ENCODE assay signal across 8 cellular contexts in the genomic region with DNA sequence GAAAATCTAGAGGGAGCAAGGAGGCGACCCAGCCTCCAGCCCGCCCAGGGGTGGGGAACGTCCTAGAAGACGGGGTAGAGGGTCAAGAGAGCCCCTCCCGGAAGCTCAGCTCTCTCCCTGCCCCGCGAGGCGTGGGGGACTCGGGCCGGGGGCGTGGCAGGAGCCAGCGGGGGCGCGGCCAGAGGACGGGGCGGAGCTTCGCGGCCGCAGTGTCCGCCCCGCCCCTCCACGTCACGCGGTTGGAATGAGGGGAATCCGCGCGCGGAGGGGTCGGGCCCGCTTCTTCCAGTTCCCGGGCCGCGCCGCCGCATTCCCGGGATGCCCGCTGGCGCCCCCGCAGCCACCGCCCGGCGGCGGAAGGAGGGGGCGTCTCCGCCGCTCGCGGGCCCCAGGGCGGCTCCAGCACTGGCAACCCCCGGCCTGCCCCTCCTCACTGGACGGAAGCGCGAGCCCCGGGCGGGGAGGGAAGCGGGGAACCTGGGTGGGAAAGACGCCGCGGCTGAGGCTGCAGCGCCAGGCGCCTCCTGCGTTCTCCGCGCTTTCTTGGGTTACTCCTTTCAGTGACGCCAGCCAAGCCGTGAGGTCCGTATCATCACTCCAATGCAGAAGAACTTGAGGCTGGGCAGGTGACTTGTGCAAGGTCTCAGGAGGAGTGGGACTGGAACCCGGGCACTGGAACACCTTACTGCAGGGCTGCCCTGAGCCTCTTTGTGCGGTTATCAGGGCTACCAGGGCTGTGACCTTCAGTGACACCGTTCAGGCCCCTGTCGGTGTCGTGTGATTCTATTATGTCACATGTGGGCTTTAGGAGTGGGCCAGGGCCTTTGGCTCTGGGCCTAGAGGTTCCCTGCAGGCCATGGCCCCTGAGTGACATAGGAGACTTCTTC. TPM values are rescaled to one million over a fixed set of nuclear protein-coding genes. Genes with fewer than 3 reads are reported as not detected.
DNase-seq lines count a peak whose midpoint lies in the region; ATAC-seq, FAIRE-seq and TF ChIP-seq lines count a peak whose summit lies in the region.

No MANE protein-coding gene starts in this region.

- CTCF ChIA-PET in GM12878 (lab: Yijun Ruan, JAX): interaction anchor here (0.6 to 1.6 kb wide), 6 partner anchors 23 to 786 kb away, joined by 3 to 7 read pairs (median 4); no protein-coding TSS in a partner anchor

- 0 out of 2 replicates have a peak, but pooled peaks cover 3% of the 10 kb centered on the region for H3K36me3 ChIP-seq in HUES48 (ENCODE audit: control insufficient read depth, insufficient read depth, low read length)
- no peaks in the 10 kb centered on the region; a peak in 2 of 4 replicates for H3K36me3 ChIP-seq in GM12878 (ENCODE audit: control insufficient read depth in 2 of 2, insufficient read depth in 2 of 2, low read length in 1 of 2)
- H3K36me3 ChIP-seq in hepatocyte (replicated peaks; ENCODE audit: insufficient read depth, low read depth): no peaks in the 10 kb centered on the region
- H3K36me3 ChIP-seq in vagina: peaks cover 0 to 10% of the 10 kb centered on the region in 2 donors

- DNase-seq in T-helper 22 cell (ENCODE audit: low read depth): peak; percentile 69
- DNase-seq in GM12878 (ENCODE audit: low read depth, low spot score): no peak
- DNase-seq in hepatocyte (ENCODE audit: low spot score): peak; percentile 97
- DNase-seq in pulmonary artery endothelial cell (ENCODE audit: low read depth, low spot score): peak; percentile 52
- no peak for DNase-seq in vagina (ENCODE audit: extremely low spot score in 2 of 2)
- no peak for DNase-seq in DMS79 (lab: John Stamatoyannopoulos, UW)

- no peak overlapping the region for H3K9ac ChIP-seq in HUES48 (ENCODE audit: low read depth, low read length)
- H3K9ac ChIP-seq in GM12878 (ENCODE audit: control insufficient read depth, insufficient read depth, low read length): peak overlapping the region; percentile 70

- H3K9me3 ChIP-seq in HUES48 (ENCODE audit: control insufficient read depth, insufficient read depth, low read length): no peaks in the 10 kb centered on the region
- no peaks in the 10 kb centered on the region for H3K9me3 ChIP-seq in GM12878 (replicated peaks; ENCODE audit: control insufficient read depth, insufficient read depth, low read length)
- no peaks in the 10 kb centered on the region for H3K9me3 ChIP-seq in hepatocyte (ENCODE audit: low read depth)
- H3K9me3 ChIP-seq in vagina: no peaks in the 10 kb centered on the region

- H2AFZ ChIP-seq in GM12878 (ENCODE audit: control insufficient read depth, low read depth, low read length): peak overlapping the region; percentile 58
- H2AFZ ChIP-seq in hepatocyte: peak overlapping the region; percentile 1

- SMC1A ChIA-PET in GM12878 (lab: Charles Lee; ENCODE audit: uncharacterized antibody, unreplicated experiment): interaction anchor here (1.0 to 3.9 kb wide), 3 partner anchors 28 to 127 kb away, joined by 3 to 20 read pairs (median 3); a partner anchor contains a TSS

- H3K4me1 ChIP-seq in HUES48 (ENCODE audit: control insufficient read depth, insufficient read depth, low read length): peaks cover 10% of the 10 kb centered on the region; the same call in 1 of the 2 replicates
- peaks cover 22% of the 10 kb centered on the region for H3K4me1 ChIP-seq in GM12878 (ENCODE audit: control insufficient read depth, insufficient read depth, low read length)
- peaks cover 47% of the 10 kb centered on the region for H3K4me1 ChIP-seq in hepatocyte (ENCODE audit: insufficient read depth)
- peaks cover 78% of the 10 kb centered on the region for H3K4me1 ChIP-seq in vagina

- no peak for TF ChIP-seq CTCF in GM12878 (IDR thresholded peaks at IDR 0.05 in 2 of 3, conservative IDR thresholded peaks at IDR 0.05 in 1 of 3; ENCODE audit: control insufficient read depth in 2 of 3, extremely low read depth in 1 of 3, insufficient read depth in 1 of 3, low read depth in 3 of 3, low read length in 3 of 3)
- TF ChIP-seq CTCF in hepatocyte (IDR thresholded peaks at IDR 0.05; ENCODE audit: poor library complexity): no peak
- no peak for TF ChIP-seq CTCF in vagina (IDR thresholded peaks at IDR 0.05)

- 4% methylated on average over 44 of the region's 72 CpGs for WGBS in GM12878 (ENCODE audit: insufficient coverage, insufficient replicate concordance, low lambda C conversion rate, missing lambda C conversion rate)
- 4% methylated on average over 46 of the region's 72 CpGs for WGBS in hepatocyte (ENCODE audit: low lambda C conversion rate, missing lambda C conversion rate)

- H3K79me2 ChIP-seq in GM12878 (ENCODE audit: control insufficient read depth, insufficient read depth, low read length): peaks cover 12% of the 10 kb centered on the region
- peaks cover 48% of the 10 kb centered on the region for H3K79me2 ChIP-seq in hepatocyte

- ATAC-seq in GM18505 (IDR thresholded peaks at IDR 0.05; ENCODE audit: unreplicated experiment) (no peak), GM12878 (peak; percentile 53)

- no peak for TF ChIP-seq RAD21 in GM12878 (IDR thresholded peaks at IDR 0.05; ENCODE audit: insufficient read depth, low read depth, low read length)

- POLR2A ChIA-PET in GM12878 (lab: Charles Lee): interaction anchor here (0.6 to 1.5 kb wide), 6 partner anchors 10 to 146 kb away, joined by 3 to 8 read pairs (median 3); a partner anchor contains a TSS

- peak overlapping the region; percentile 68 for H3K27ac ChIP-seq in HUES48 (ENCODE audit: low read depth, low read length)
- H3K27ac ChIP-seq in GM12878 (ENCODE audit: control insufficient read depth, insufficient read depth): peak overlapping the region; percentile 84
- peak overlapping the region; percentile 99 for H3K27ac ChIP-seq in hepatocyte
- peak overlapping the region; percentile 98 for H3K27ac ChIP-seq in vagina

- RAD21 ChIA-PET in GM12878 (lab: Charles Lee; ENCODE audit: unreplicated experiment): interaction anchor here (0.9 to 2.5 kb wide), 7 partner anchors 25 to 141 kb away, joined by 3 to 11 read pairs (median 4); a partner anchor contains a TSS

- H3K4me3 ChIP-seq in HUES48 (ENCODE audit: low read depth, low read length) (peak overlapping the region; percentile 69), GM12878 (peak overlapping the region; percentile 68), hepatocyte (peak overlapping the region; percentile 31), vagina (peak overlapping the region; percentile 70 to 96)

- intact Hi-C loops in GM12878 (cut with micrococcal nuclease; ENCODE audit: unreplicated experiment): loop anchor here (2.0 kb wide), 1 partner anchor 31 kb away; a partner anchor contains a TSS
- intact Hi-C loops in vagina (cut with DNase I): loop anchor here (1.0 kb wide), 1 partner anchor 32 kb away; a partner anchor contains a TSS

- no TSS peak for BruUV-seq in GM12878 (replicated peaks; lab: Mats Ljungman, UMichigan)

- peak; percentile 49 for FAIRE-seq in GM12878 (lab: Jason Lieb, UNC)

- TF ChIP-seq EP300 in GM12878 (IDR thresholded peaks at IDR 0.05; ENCODE audit: borderline replicate concordance in 1 of 2, control insufficient read depth in 1 of 2, low read depth in 2 of 2, low read length in 2 of 2): no peak

- peak; percentile 50 for TF ChIP-seq POLR2A in GM18505 (IDR thresholded peaks at IDR 0.05; ENCODE audit: borderline replicate concordance, extremely low read depth, insufficient read depth, insufficient read length)
- no peak for TF ChIP-seq POLR2A in GM12878 (IDR thresholded peaks at IDR 0.05; ENCODE audit: low read depth, low read length)
- peak in 1 of 2 donors; percentile 53 for TF ChIP-seq POLR2A in vagina (IDR thresholded peaks at IDR 0.05)

- H3K4me2 ChIP-seq in GM12878 (ENCODE audit: control insufficient read depth, insufficient read depth): peak overlapping the region; percentile 83
- peak overlapping the region; percentile 99 for H3K4me2 ChIP-seq in hepatocyte

- H3K27me3 ChIP-seq in HUES48 (ENCODE audit: control insufficient read depth, insufficient read depth, low read length): peaks cover 4% of the 10 kb centered on the region
- H3K27me3 ChIP-seq in GM12878 (replicated peaks in 1 of 2; ENCODE audit: control insufficient read depth in 2 of 2, insufficient read depth in 2 of 2, low read length in 1 of 2): no peaks in the 10 kb centered on the region
- H3K27me3 ChIP-seq in hepatocyte: no peaks in the 10 kb centered on the region
- no peaks in the 10 kb centered on the region for H3K27me3 ChIP-seq in vagina

- in situ Hi-C loops in GM12878 (cut with MboI): no loop called here

- H3K9me2 ChIP-seq in hepatocyte (replicated peaks; ENCODE audit: insufficient read depth): no peaks in the 10 kb centered on the region

- H4K20me1 ChIP-seq in GM12878 (ENCODE audit: control insufficient read depth, insufficient read depth) (no peaks in the 10 kb centered on the region), hepatocyte (ENCODE audit: insufficient read depth, poor library complexity, severe bottlenecking) (no peaks in the 10 kb centered on the region)

RNA-seq across cellular contexts. Expression of a gene that starts 4.3 kb away (rescaled TPM):
- 95.5 and 115 TPM in 2 replicates for total RNA-seq in GM12878 (2013; cell fraction: nucleolus; rRNA removed)
- total RNA-seq in GM12878 (2014; rRNA removed) (32.4 and 40.4 TPM in 2 replicates), GM12878 (2014; rRNA removed; fragmentation: Illumina TruSeq; extraction: Trizol) (23.7 and 26.1 TPM in 2 replicates), GM12878 (2021) (92.0 and 93.4 TPM in 2 replicates), hepatocyte (74.4 and 76.8 TPM in 2 replicates), pulmonary artery endothelial cell (211 and 252 TPM in 2 replicates), vagina (118 TPM)
- 59.3 TPM for polyA plus RNA-seq in GM12878 (2011; ENCODE audit: low read depth)
- polyA plus RNA-seq in GM12878 (2011; rRNA removed) (26.0 and 54.0 TPM in 2 replicates), GM12878 (2014; fragmentation: Illumina TruSeq; extraction: Trizol) (26.3 and 39.5 TPM in 2 replicates), GM12878 (2014; fragmentation: Nextera tagmentation; extraction: Ambion mirVana) (1 to 10 TPM; 1.2 to 3.6 TPM), GM12878 (2014; rRNA removed) (51.1 and 59.3 TPM in 2 replicates), GM12878 (2016; fragmentation: Nextera tagmentation; extraction: Ambion mirVana) (10 to 100 TPM; 32.1 to 33.6 TPM), hepatocyte (85.3 and 92.3 TPM in 2 replicates)
- polyA plus RNA-seq in GM12878 (2011; cell fraction: cytosol; rRNA removed): 42.2 and 49.6 TPM in 2 replicates
- polyA plus RNA-seq in GM12878 (2011; cell fraction: nucleus; rRNA removed): 105 and 115 TPM in 2 replicates
- 58.9 and 78.3 TPM in 2 replicates for polyA plus RNA-seq in GM12878 (2012)
- 112 and 124 TPM in 2 replicates for polyA minus RNA-seq in GM12878 (2011; rRNA and poly(A)+ RNA removed)
- polyA minus RNA-seq in GM12878 (2011; cell fraction: cytosol; rRNA and poly(A)+ RNA removed): 23.8 and 35.1 TPM in 2 replicates
- polyA minus RNA-seq in GM12878 (2011; cell fraction: nucleus; rRNA and poly(A)+ RNA removed): 52.8 and 76.2 TPM in 2 replicates

RNA-seq across cellular contexts. Expression of a gene that starts 28.2 kb away (rescaled TPM):
- total RNA-seq in GM12878 (2013; cell fraction: nucleolus; rRNA removed): 15.8 and 18.2 TPM in 2 replicates
- total RNA-seq in GM12878 (2014; rRNA removed): 28.9 and 33.9 TPM in 2 replicates
- 11.1 and 11.7 TPM in 2 replicates for total RNA-seq in GM12878 (2014; rRNA removed; fragmentation: Illumina TruSeq; extraction: Trizol)
- total RNA-seq in GM12878 (2021): 20.5 and 23.1 TPM in 2 replicates
- 20.9 TPM for polyA plus RNA-seq in GM12878 (2011; ENCODE audit: low read depth)
- 22.4 and 29.0 TPM in 2 replicates for polyA plus RNA-seq in GM12878 (2011; rRNA removed)
- 25.8 and 27.6 TPM in 2 replicates for polyA plus RNA-seq in GM12878 (2011; cell fraction: cytosol; rRNA removed)
- 37.6 and 47.7 TPM in 2 replicates for polyA plus RNA-seq in GM12878 (2011; cell fraction: nucleus; rRNA removed)
- 17.1 and 22.6 TPM in 2 replicates for polyA plus RNA-seq in GM12878 (2012)
- 16.3 and 16.4 TPM in 2 replicates for polyA plus RNA-seq in GM12878 (2014; fragmentation: Illumina TruSeq; extraction: Trizol)
- polyA plus RNA-seq in GM12878 (2014; fragmentation: Nextera tagmentation; extraction: Ambion mirVana): 1 to 10 TPM in 1 of 2 experiments, under 1 TPM in 1; 0.58 to 1.5 TPM
- polyA plus RNA-seq in GM12878 (2014; rRNA removed): 38.9 and 41.2 TPM in 2 replicates
- polyA plus RNA-seq in GM12878 (2016; fragmentation: Nextera tagmentation; extraction: Ambion mirVana): 10 to 100 TPM; 23.6 to 26.7 TPM
- polyA minus RNA-seq in GM12878 (2011; rRNA and poly(A)+ RNA removed): 34.2 and 37.1 TPM in 2 replicates
- polyA minus RNA-seq in GM12878 (2011; cell fraction: cytosol; rRNA and poly(A)+ RNA removed): 11.6 and 18.7 TPM in 2 replicates
- 16.7 and 31.7 TPM in 2 replicates for polyA minus RNA-seq in GM12878 (2011; cell fraction: nucleus; rRNA and poly(A)+ RNA removed)
- total RNA-seq in hepatocyte: 34.7 and 48.4 TPM in 2 replicates
- 33.5 and 40.4 TPM in 2 replicates for polyA plus RNA-seq in hepatocyte
- 51.5 and 54.3 TPM in 2 replicates for total RNA-seq in pulmonary artery endothelial cell
- 96.0 TPM for total RNA-seq in vagina

RNA-seq across cellular contexts. Expression of a gene that starts 32.1 kb away (rescaled TPM):
- 23.8 and 24.9 TPM in 2 replicates for total RNA-seq in GM12878 (2013; cell fraction: nucleolus; rRNA removed)
- total RNA-seq in GM12878 (2014; rRNA removed): 21.2 and 24.0 TPM in 2 replicates
- total RNA-seq in GM12878 (2014; rRNA removed; fragmentation: Illumina TruSeq; extraction: Trizol): 20.6 and 21.3 TPM in 2 replicates
- total RNA-seq in GM12878 (2021): 20.4 and 21.1 TPM in 2 replicates
- polyA plus RNA-seq in GM12878 (2011; ENCODE audit: low read depth): 4.2 TPM
- 23.8 and 26.8 TPM in 2 replicates for polyA plus RNA-seq in GM12878 (2011; rRNA removed)
- polyA plus RNA-seq in GM12878 (2011; cell fraction: cytosol; rRNA removed): 14.6 and 15.0 TPM in 2 replicates
- 5.2 and 8.8 TPM in 2 replicates for polyA plus RNA-seq in GM12878 (2011; cell fraction: nucleus; rRNA removed)
- 5.6 and 8.6 TPM in 2 replicates for polyA plus RNA-seq in GM12878 (2012)
- 19.9 and 21.8 TPM in 2 replicates for polyA plus RNA-seq in GM12878 (2014; fragmentation: Illumina TruSeq; extraction: Trizol)
- 10 to 100 TPM; 11.1 to 11.3 TPM for polyA plus RNA-seq in GM12878 (2014; fragmentation: Nextera tagmentation; extraction: Ambion mirVana)
- 18.3 and 19.7 TPM in 2 replicates for polyA plus RNA-seq in GM12878 (2014; rRNA removed)
- 10 to 100 TPM; 17.7 to 21.7 TPM for polyA plus RNA-seq in GM12878 (2016; fragmentation: Nextera tagmentation; extraction: Ambion mirVana)
- 22.0 and 30.1 TPM in 2 replicates for polyA minus RNA-seq in GM12878 (2011; rRNA and poly(A)+ RNA removed)
- 7.9 and 8.0 TPM in 2 replicates for polyA minus RNA-seq in GM12878 (2011; cell fraction: cytosol; rRNA and poly(A)+ RNA removed)
- polyA minus RNA-seq in GM12878 (2011; cell fraction: nucleus; rRNA and poly(A)+ RNA removed): 4.1 and 8.1 TPM in 2 replicates
- total RNA-seq in hepatocyte: 66.7 and 72.1 TPM in 2 replicates
- polyA plus RNA-seq in hepatocyte: 66.5 and 69.2 TPM in 2 replicates
- total RNA-seq in pulmonary artery endothelial cell: 158 and 171 TPM in 2 replicates
- 57.5 TPM for total RNA-seq in vagina

Comparison
In these comparisons a context has a peak if more than half of its experiments do, and no peak if none do; other contexts are left out.
1. H3K4me3 ChIP-seq: peak in every context shown above with its lines; median percentile 83 in vagina; 69 in HUES48; 68 in GM12878; 31 in hepatocyte.
2. DNase-seq: peak in T-helper 22 cell (single experiment), hepatocyte (single experiment) and pulmonary artery endothelial cell (single experiment); none in GM12878 (single experiment), vagina (0 of 2) and DMS79 (single experiment).
3. Peak in every context shown above with its lines, with median percentiles within 50 percentile points of each other: H3K27ac ChIP-seq.